ENCODE assay signal across 1 cellular context in the genomic region with DNA sequence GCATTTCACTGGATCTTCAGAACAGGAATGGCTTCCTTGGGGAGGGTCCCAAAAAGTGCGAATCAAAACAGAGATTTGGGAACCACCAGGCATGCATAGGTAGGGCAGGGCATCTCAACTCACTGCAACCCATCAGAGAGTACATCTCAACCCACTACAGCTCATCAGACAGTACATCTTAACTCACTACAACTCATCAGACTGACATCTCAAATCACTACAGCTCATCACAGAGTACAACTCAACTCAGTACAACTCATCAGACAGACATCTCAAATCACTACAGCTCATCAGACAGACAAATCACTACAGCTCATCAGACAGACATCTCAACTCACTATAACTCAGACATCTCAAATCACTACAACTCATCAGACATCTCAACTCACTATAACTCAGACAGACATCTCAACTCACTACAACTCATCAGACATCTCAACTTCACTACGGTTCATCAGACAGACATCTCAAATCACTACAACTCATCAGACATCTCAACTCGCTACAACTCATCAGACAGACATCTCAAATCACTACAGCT.
TF ChIP-seq lines count a peak whose summit lies in the region.

No MANE protein-coding gene starts in this region.

TF ChIP-seq in IMR-90, 13 proteins besides CTCF, POLR2A, EP300 and RAD21 (continued from another document):
- TF ChIP-seq, protein P1, sequence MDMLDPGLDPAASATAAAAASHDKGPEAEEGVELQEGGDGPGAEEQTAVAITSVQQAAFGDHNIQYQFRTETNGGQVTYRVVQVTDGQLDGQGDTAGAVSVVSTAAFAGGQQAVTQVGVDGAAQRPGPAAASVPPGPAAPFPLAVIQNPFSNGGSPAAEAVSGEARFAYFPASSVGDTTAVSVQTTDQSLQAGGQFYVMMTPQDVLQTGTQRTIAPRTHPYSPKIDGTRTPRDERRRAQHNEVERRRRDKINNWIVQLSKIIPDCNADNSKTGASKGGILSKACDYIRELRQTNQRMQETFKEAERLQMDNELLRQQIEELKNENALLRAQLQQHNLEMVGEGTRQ (IDR thresholded peaks at IDR 0.05; ENCODE audit: low read depth, low read length): no peak
- TF ChIP-seq CHD1 (IDR thresholded peaks at IDR 0.05; ENCODE audit: low read depth, low read length) (no peak), MAFK (IDR thresholded peaks at IDR 0.05; ENCODE audit: low read depth, low read length) (no peak), RCOR1 (IDR thresholded peaks at IDR 0.05; ENCODE audit: insufficient replicate concordance, low read length) (no peak), CEBPB (IDR thresholded peaks at IDR 0.05; ENCODE audit: low read depth, low read length) (no peak), MXI1 (IDR thresholded peaks at IDR 0.05; ENCODE audit: borderline replicate concordance, low read depth, low read length) (no peak), RFX5 (IDR thresholded peaks at IDR 0.05; ENCODE audit: low read depth, low read length) (no peak), BHLHE40 (IDR thresholded peaks at IDR 0.05; ENCODE audit: low read depth, low read length) (no peak), FOS (IDR thresholded peaks at IDR 0.05; ENCODE audit: low read depth, low read length) (no peak), NFE2L2 (IDR thresholded peaks at IDR 0.05; ENCODE audit: low read depth, low read length) (no peak)
- TF ChIP-seq, protein P2, sequence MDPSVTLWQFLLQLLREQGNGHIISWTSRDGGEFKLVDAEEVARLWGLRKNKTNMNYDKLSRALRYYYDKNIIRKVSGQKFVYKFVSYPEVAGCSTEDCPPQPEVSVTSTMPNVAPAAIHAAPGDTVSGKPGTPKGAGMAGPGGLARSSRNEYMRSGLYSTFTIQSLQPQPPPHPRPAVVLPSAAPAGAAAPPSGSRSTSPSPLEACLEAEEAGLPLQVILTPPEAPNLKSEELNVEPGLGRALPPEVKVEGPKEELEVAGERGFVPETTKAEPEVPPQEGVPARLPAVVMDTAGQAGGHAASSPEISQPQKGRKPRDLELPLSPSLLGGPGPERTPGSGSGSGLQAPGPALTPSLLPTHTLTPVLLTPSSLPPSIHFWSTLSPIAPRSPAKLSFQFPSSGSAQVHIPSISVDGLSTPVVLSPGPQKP (IDR thresholded peaks at IDR 0.05; ENCODE audit: borderline replicate concordance, low read depth, low read length): no peak
